1 cellular context compared by ENCODE assay signal in genomic region chr10:96541921-96542320, GRCh38.
TF ChIP-seq lines count a peak whose summit lies in the region.

No MANE protein-coding gene starts in this region.

TF ChIP-seq in WTC11, 78 proteins besides CTCF, POLR2A, EP300 and RAD21 (continued from another document):
- no peak for TF ChIP-seq USF2 (CRISPR knock-in tag; IDR thresholded peaks at IDR 0.05)
- no peak for TF ChIP-seq ZNF138 (CRISPR knock-in tag; conservative IDR thresholded peaks at IDR 0.05)
- no peak for TF ChIP-seq JUN (CRISPR knock-in tag; IDR thresholded peaks at IDR 0.05)
- no peak for TF ChIP-seq ZBTB21 (CRISPR knock-in tag; IDR thresholded peaks at IDR 0.05; ENCODE audit: borderline replicate concordance)
- TF ChIP-seq MAX (CRISPR knock-in tag; IDR thresholded peaks at IDR 0.05) = no peak
- TF ChIP-seq RELA (CRISPR knock-in tag; IDR thresholded peaks at IDR 0.05; ENCODE audit: borderline replicate concordance) = no peak
- no peak for TF ChIP-seq EMX1 (CRISPR knock-in tag; IDR thresholded peaks at IDR 0.05)
- no peak for TF ChIP-seq STAT6 (CRISPR knock-in tag; conservative IDR thresholded peaks at IDR 0.05; ENCODE audit: low read depth)
- no peak for TF ChIP-seq ESRRA (CRISPR knock-in tag; IDR thresholded peaks at IDR 0.05; ENCODE audit: borderline replicate concordance)
- no peak for TF ChIP-seq FOXJ3 (CRISPR knock-in tag; IDR thresholded peaks at IDR 0.05; ENCODE audit: borderline replicate concordance)
- no peak for TF ChIP-seq ZNF423 (CRISPR knock-in tag; IDR thresholded peaks at IDR 0.05)
- no peak for TF ChIP-seq ZMAT4 (CRISPR knock-in tag; IDR thresholded peaks at IDR 0.05)
- no peak for TF ChIP-seq ZNF416 (CRISPR knock-in tag; IDR thresholded peaks at IDR 0.05)
